In genomic region chr5:168423478-168423877, GRCh38 we compare ENCODE assay signal across 28 cellular contexts.
"Had no signal": no experiment of that assay in that cellular context is flagged by ENCODE, and none has a peak within 500 bp of the region (broad histone marks: within the 10 kb centered on the region; RNA-seq: fewer than 3 reads in every experiment).

No MANE protein-coding gene starts in this region.

- H3K36me3 ChIP-seq: heart right ventricle, prostate gland, thyroid gland, transverse colon, vagina had no signal

- H3K9me3 ChIP-seq: heart right ventricle, left lung, lower lobe of right lung, pancreas, prostate gland, stomach, testis, thyroid gland, transverse colon, upper lobe of left lung, vagina had no signal

- ATAC-seq: heart right ventricle; left cardiac atrium; left lung; lower lobe of right lung; naive thymus-derived CD8-positive, alpha-beta T cell; sciatic nerve; stimulated activated naive B cell treated with anti-CD40 and anti-IgM and Interleukin-4, amounts not matched to agents 10 μg/mL and 1 μg/mL and 100 μg/mL, for 72 hours; stimulated activated naive CD8-positive, alpha-beta T cell treated with anti-CD3 and anti-CD28 coated beads, Interleukin-15, Interleukin-2, amounts not matched to agents 100 U/mL and 50 U/mL, for 24 hours had no signal

- DNase-seq: heart right ventricle; hippocampal formation; kidney glomerular epithelial cell; left cardiac atrium; left lung; lower lobe of right lung; mammary epithelial cell; mesenchymal stem cell; naive thymus-derived CD8-positive, alpha-beta T cell; nucleus accumbens; pancreas; posterior cingulate gyrus; stimulated activated CD4-positive, alpha-beta T cell treated with anti-CD3 and anti-CD28 coated beads, Interleukin-12 subunit alpha, Interleukin-12 subunit beta, amount 100 ng/mL, for 4 hours; stimulated activated CD4-positive, alpha-beta T cell treated with anti-CD3 and anti-CD28 coated beads, Interleukin-15, amount 100 ng/mL, for 24 hours; stimulated activated CD4-positive, alpha-beta T cell treated with anti-CD3 and anti-CD28 coated beads, Interleukin-2, amount 100 ng/mL, for 24 hours; stimulated activated CD4-positive, alpha-beta T cell treated with anti-CD3 and anti-CD28 coated beads, Interleukin-4, amount 100 ng/mL, for 1 hour; stimulated activated naive B cell treated with anti-CD40 and anti-IgM and Interleukin-4, amounts not matched to agents 10 μg/mL and 1 μg/mL and 100 μg/mL, for 72 hours; stimulated activated naive CD8-positive, alpha-beta T cell treated with anti-CD3 and anti-CD28 coated beads, Interleukin-15, Interleukin-2, amounts not matched to agents 100 U/mL and 50 U/mL, for 24 hours; stomach; testis; thyroid gland; transverse colon had no signal

- H3K4me1 ChIP-seq: left lung, lower lobe of right lung, pancreas, testis, thyroid gland, transverse colon, upper lobe of left lung, vagina had no signal

- H3K27me3 ChIP-seq: heart right ventricle, left lung, pancreas, stomach, testis, thyroid gland, transverse colon, upper lobe of left lung, vagina had no signal

- H3K4me3 ChIP-seq: heart right ventricle, left lung, lower lobe of right lung, pancreas, prostate gland, skin epidermis, stomach, testis, thyroid gland, transverse colon, upper lobe of left lung, vagina had no signal

- H3K27ac ChIP-seq: heart right ventricle, left lung, lower lobe of right lung, pancreas, prostate gland, skin epidermis, stomach, testis, thyroid gland, transverse colon, upper lobe of left lung, vagina had no signal

- FAIRE-seq: keratinocyte, pancreas had no signal
